8 cellular contexts compared by ENCODE assay signal in genomic region chr3:159762981-159763465, GRCh38.
DNase-seq lines count a peak whose midpoint lies in the region; ATAC-seq and TF ChIP-seq lines count a peak whose summit lies in the region.

No MANE protein-coding gene starts in this region.

- DNase-seq in EH (ENCODE audit: low read depth) (peak; percentile 94), HT1080 (ENCODE audit: low read depth) (peak; percentile 94), lower lobe of right lung (peak; percentile 75)
- DNase-seq in stimulated activated naive CD4-positive, alpha-beta T cell (lab: John Stamatoyannopoulos, UW): no peak

- H3K27ac ChIP-seq in ectodermal cell (ENCODE audit: insufficient read depth, low read depth, low read length, poor library complexity, severe bottlenecking): no peak overlapping the region
- H3K27ac ChIP-seq in lower lobe of right lung: peak overlapping the region; percentile 95
- peak overlapping the region; percentile 98 for H3K27ac ChIP-seq in subcutaneous abdominal adipose tissue (ENCODE audit: low read depth, low read length)

- 1 to 2% methylated on average over 33 of the region's 33 CpGs for WGBS in ectodermal cell, 2 experiments

- intact Hi-C loops in lower lobe of right lung (cut with DNase I): no loop called here

- peaks cover 35% of the 10 kb centered on the region for H3K27me3 ChIP-seq in ectodermal cell (ENCODE audit: control insufficient read depth, insufficient read depth, low read length, poor library complexity, severe bottlenecking)
- H3K27me3 ChIP-seq in lower lobe of right lung (ENCODE audit: low read depth): peaks cover 7% of the 10 kb centered on the region
- H3K27me3 ChIP-seq in subcutaneous abdominal adipose tissue (ENCODE audit: control insufficient read depth in 5 of 5, insufficient read depth in 4 of 5, low read length in 5 of 5): no peaks in the 10 kb centered on the region

- H3K4me3 ChIP-seq in ectodermal cell (ENCODE audit: insufficient read depth, low read depth, low read length) (peak overlapping the region; percentile 70), lower lobe of right lung (peak overlapping the region; percentile 74), subcutaneous abdominal adipose tissue (ENCODE audit: low read depth in 1 of 5, low read length in 5 of 5) (peak overlapping the region; percentile 64 to 86 (median 80))

- H3K9ac ChIP-seq in subcutaneous abdominal adipose tissue (ENCODE audit: low read length in 5 of 5): peak overlapping the region; percentile 16 to 86 (median 76)

- ATAC-seq in GM21367 (IDR thresholded peaks at IDR 0.05; ENCODE audit: unreplicated experiment) (peak; percentile 26), SK-N-SH treated with all-trans-retinoic acid at 6 μM for 48 hours (no peak), lower lobe of right lung (peak; percentile 59 to 71)

- no peak for TF ChIP-seq CTCF in lower lobe of right lung (IDR thresholded peaks at IDR 0.05)

- H3K9me3 ChIP-seq in ectodermal cell (ENCODE audit: control insufficient read depth, low read length) (no peaks in the 10 kb centered on the region), lower lobe of right lung (no peaks in the 10 kb centered on the region), subcutaneous abdominal adipose tissue (ENCODE audit: control insufficient read depth in 5 of 5, low read length in 5 of 5) (no peaks in the 10 kb centered on the region)

- H3K4me1 ChIP-seq in ectodermal cell (ENCODE audit: control insufficient read depth, insufficient read depth, low read length): peaks cover 10% of the 10 kb centered on the region
- H3K4me1 ChIP-seq in lower lobe of right lung: peaks cover 52% of the 10 kb centered on the region
- peaks cover 2 to 59% (median 53%) of the 10 kb centered on the region in 5 donors for H3K4me1 ChIP-seq in subcutaneous abdominal adipose tissue (ENCODE audit: control insufficient read depth in 5 of 5, insufficient read depth in 5 of 5, low read length in 5 of 5)

- H3K36me3 ChIP-seq in ectodermal cell (ENCODE audit: control insufficient read depth, insufficient read depth, low read length) (no peaks in the 10 kb centered on the region), lower lobe of right lung (no peaks in the 10 kb centered on the region), subcutaneous abdominal adipose tissue (ENCODE audit: control insufficient read depth in 5 of 5, insufficient read depth in 5 of 5, low read length in 5 of 5) (no peaks in the 10 kb centered on the region)

TF ChIP-seq in SK-N-SH treated with all-trans-retinoic acid at 6 μM for 48 hours, 23 proteins besides CTCF, POLR2A, EP300 and RAD21:
- TF ChIP-seq TCF4 (CRISPR knock-in tag; IDR thresholded peaks at IDR 0.05; ENCODE audit: borderline replicate concordance) (no peak), ISL1 (CRISPR knock-in tag; IDR thresholded peaks at IDR 0.05) (peak; percentile 20; the same call in 1 of the 2 replicates)
TF ChIP-seq in SK-N-SH treated with all-trans-retinoic acid at 6 μM for 48 hours: peak in this region for 1.

Comparison
In these comparisons a context has a peak if more than half of its experiments do, and no peak if none do; other contexts are left out.
1. DNase-seq: peak in EH (single experiment), HT1080 (single experiment) and lower lobe of right lung (single experiment); none in stimulated activated naive CD4-positive, alpha-beta T cell (0 of 6).
2. Peak in every context shown above with its lines, with median percentiles within 50 percentile points of each other: H3K4me3 ChIP-seq.